In the genomic region with DNA sequence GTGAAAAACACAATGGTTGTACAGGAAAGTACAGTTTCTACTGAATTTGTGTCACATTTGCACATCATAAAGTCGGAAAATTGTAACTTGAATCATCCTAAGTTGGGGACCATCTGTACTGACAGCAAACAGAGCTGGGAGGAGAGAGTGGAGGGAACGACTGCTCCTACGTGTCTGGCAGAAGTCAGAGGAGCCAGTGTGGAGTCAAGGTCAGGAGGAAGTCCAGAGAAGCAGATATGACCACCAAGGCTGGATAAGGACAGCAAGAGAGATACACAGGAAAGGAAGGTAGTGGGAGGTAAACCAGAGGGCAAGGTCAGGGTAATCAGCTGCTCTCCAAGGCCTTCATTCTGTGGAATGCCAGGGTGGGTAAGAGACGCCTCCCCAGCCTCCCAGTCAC, we compare ENCODE assay signal across 28 cellular contexts. TPM values are rescaled to one million over a fixed set of nuclear protein-coding genes. Genes with fewer than 3 reads are reported as not detected.
"Had no signal": no experiment of that assay in that cellular context is flagged by ENCODE, and none has a peak within 500 bp of the region (broad histone marks: within the 10 kb centered on the region; RNA-seq: fewer than 3 reads in every experiment).

No MANE protein-coding gene starts in this region.

- H3K9me3 ChIP-seq: esophagus squamous epithelium, left ventricle myocardium inferior, lower lobe of right lung, ovary, psoas muscle, transverse colon, upper lobe of right lung, uterus had no signal

- H3K36me3 ChIP-seq: esophagus squamous epithelium, left ventricle myocardium inferior, lower lobe of right lung, ovary, transverse colon, upper lobe of right lung, uterus had no signal

- H3K36me3 Mint-ChIP-seq: immature natural killer cell; natural killer cell; stimulated activated naive B cell treated with anti-CD40 and anti-IgM and Interleukin-4, amounts not matched to agents 10 μg/mL and 1 μg/mL and 100 μg/mL, for 72 hours had no signal

- H3K9me3 Mint-ChIP-seq: effector memory CD8-positive, alpha-beta T cell; immature natural killer cell; natural killer cell; stimulated activated naive B cell treated with anti-CD40 and anti-IgM and Interleukin-4, amounts not matched to agents 10 μg/mL and 1 μg/mL and 100 μg/mL, for 72 hours; stimulated activated naive CD8-positive, alpha-beta T cell treated with anti-CD3 and anti-CD28 coated beads, Interleukin-15, Interleukin-2, amounts not matched to agents 100 ng/mL and 50 ng/mL, for 24 hours had no signal

- H3K4me1 Mint-ChIP-seq: immature natural killer cell had no signal

- H3K4me3 ChIP-seq: coronary artery, esophagus squamous epithelium, left ventricle myocardium inferior, lower lobe of right lung, ovary, psoas muscle, skin epidermis, transverse colon, upper lobe of right lung, uterus had no signal

- H3K27ac Mint-ChIP-seq: effector memory CD8-positive, alpha-beta T cell; immature natural killer cell; natural killer cell; stimulated activated naive B cell treated with anti-CD40 and anti-IgM and Interleukin-4, amounts not matched to agents 10 μg/mL and 1 μg/mL and 100 μg/mL, for 72 hours; stimulated activated naive CD8-positive, alpha-beta T cell treated with anti-CD3 and anti-CD28 coated beads, Interleukin-15, Interleukin-2, amounts not matched to agents 100 ng/mL and 50 ng/mL, for 24 hours had no signal

- DNase-seq: dermis blood vessel endothelial cell; effector memory CD8-positive, alpha-beta T cell; erythroblast; esophagus squamous epithelium; foreskin melanocyte; hypothalamus; immature natural killer cell; islet precursor cell; kidney glomerular epithelial cell; left colon; left ventricle myocardium inferior; lower lobe of right lung; natural killer cell; occipital lobe; posterior cingulate gyrus; psoas muscle; right cardiac atrium; stimulated activated CD4-positive, alpha-beta T cell treated with anti-CD3 and anti-CD28 coated beads, Interleukin-15, amount 100 ng/mL, for 24 hours; stimulated activated CD4-positive, alpha-beta T cell treated with anti-CD3 and anti-CD28 coated beads, Interleukin-2, amount 100 ng/mL, for 48 hours; stimulated activated naive B cell treated with anti-CD40 and anti-IgM and Interleukin-4, amounts not matched to agents 10 μg/mL and 1 μg/mL and 100 μg/mL, for 72 hours; transverse colon; upper lobe of right lung; uterus had no signal

- H3K27me3 Mint-ChIP-seq: effector memory CD8-positive, alpha-beta T cell; stimulated activated naive B cell treated with anti-CD40 and anti-IgM and Interleukin-4, amounts not matched to agents 10 μg/mL and 1 μg/mL and 100 μg/mL, for 72 hours; stimulated activated naive CD8-positive, alpha-beta T cell treated with anti-CD3 and anti-CD28 coated beads, Interleukin-15, Interleukin-2, amounts not matched to agents 100 ng/mL and 50 ng/mL, for 24 hours had no signal

- H3K4me3 Mint-ChIP-seq: effector memory CD8-positive, alpha-beta T cell; immature natural killer cell; natural killer cell; stimulated activated naive B cell treated with anti-CD40 and anti-IgM and Interleukin-4, amounts not matched to agents 10 μg/mL and 1 μg/mL and 100 μg/mL, for 72 hours; stimulated activated naive CD8-positive, alpha-beta T cell treated with anti-CD3 and anti-CD28 coated beads, Interleukin-15, Interleukin-2, amounts not matched to agents 100 ng/mL and 50 ng/mL, for 24 hours had no signal

- H3K27ac ChIP-seq: coronary artery, esophagus squamous epithelium, left ventricle myocardium inferior, lower lobe of right lung, psoas muscle, skin epidermis, transverse colon, upper lobe of right lung, uterus had no signal

- ATAC-seq: effector memory CD8-positive, alpha-beta T cell; left colon; lower lobe of right lung; natural killer cell; stimulated activated naive B cell treated with anti-CD40 and anti-IgM and Interleukin-4, amounts not matched to agents 10 μg/mL and 1 μg/mL and 100 μg/mL, for 72 hours; upper lobe of right lung had no signal

- FAIRE-seq: endometrium had no signal

- H3K27me3 ChIP-seq: esophagus squamous epithelium, ovary, transverse colon, upper lobe of right lung, uterus had no signal

RNA-seq across cellular contexts. Expression of a gene that starts 2.7 kb away (rescaled TPM):
- total RNA-seq: dermis blood vessel endothelial cell had no signal
